Comparison of ENCODE assay signal across 22 cellular contexts in genomic region chr6:163438298-163438939, GRCh38. TPM values are rescaled to one million over a fixed set of nuclear protein-coding genes. Genes with fewer than 3 reads are reported as not detected.
DNase-seq lines count a peak whose midpoint lies in the region; ATAC-seq, FAIRE-seq and TF ChIP-seq lines count a peak whose summit lies in the region.
"Had no signal": no experiment of that assay in that cellular context is flagged by ENCODE, and none has a peak within 500 bp of the region (broad histone marks: within the 10 kb centered on the region; RNA-seq: fewer than 3 reads in every experiment).

No MANE protein-coding gene starts in this region.

- peak; percentile 13 for FAIRE-seq in TTC549 (lab: Jason Lieb, UNC)
- FAIRE-seq: endothelial cell of umbilical vein, small intestine had no signal

- H3K4me3 ChIP-seq in epithelial cell of esophagus (ENCODE audit: low read length): no peak overlapping the region
- H3K4me3 ChIP-seq: BLaER1 treated with 17β-estradiol and CSF1 and Interleukin-3, amounts not matched to agents 10 nM and 100 nM; SJSA1; uterus had no signal

- H3K9me3 Mint-ChIP-seq in stimulated activated effector memory CD8-positive, alpha-beta T cell treated with anti-CD3 and anti-CD28 coated beads, Interleukin-12 subunit alpha, Interleukin-12 subunit beta, amount 100 ng/mL, for 72 hours: no peaks in the 10 kb centered on the region
- H3K9me3 Mint-ChIP-seq: activated naive CD4-positive, alpha-beta T cell treated with anti-CD3 and anti-CD28 coated beads, Interleukin-2, amount 10 ng/mL, durations not matched to agents 7 days and 5 days; activated T-cell treated with anti-CD3 and anti-CD28 coated beads, Interleukin-2, amount 50 U/mL, for 4 hours; T-helper 1 cell treated with Interleukin-12 subunit alpha and Interleukin-12 subunit beta and Interleukin-4 antibody, amounts not matched to agents 30 μg/mL and 1 μg/mL, for 36 hours had no signal

- ATAC-seq in left ventricle myocardium superior (peak; percentile 41), Right ventricle myocardium inferior (no peak)
- peak; percentile 51 for ATAC-seq in stimulated activated effector memory CD8-positive, alpha-beta T cell treated with anti-CD3 and anti-CD28 coated beads, Interleukin-12 subunit alpha, Interleukin-12 subunit beta, amount 100 ng/mL, for 72 hours
- ATAC-seq: HCT116 had no signal

- H3K4me1 Mint-ChIP-seq in stimulated activated effector memory CD8-positive, alpha-beta T cell treated with anti-CD3 and anti-CD28 coated beads, Interleukin-12 subunit alpha, Interleukin-12 subunit beta, amount 100 ng/mL, for 72 hours: peaks cover 45% of the 10 kb centered on the region

- TF ChIP-seq CTCF in epithelial cell of esophagus (IDR thresholded peaks at IDR 0.05; ENCODE audit: insufficient read depth, low read depth, low read length, missing control alignments): no peak

- intact Hi-C loops in left ventricle myocardium superior (cut with micrococcal nuclease) (loop anchor here (10.0 kb wide), 1 partner anchor 126 kb away; no protein-coding TSS in a partner anchor), Right ventricle myocardium inferior (cut with DNase I) (no loop called here)

- DNase-seq in left ventricle myocardium superior (no peak), Right ventricle myocardium inferior (ENCODE audit: missing footprints) (no peak), epithelial cell of esophagus (ENCODE audit: low read depth) (peak; percentile 56), middle frontal gyrus (ENCODE audit: extremely low spot score, low spot score) (no peak), OCI-M2 (lab: John Stamatoyannopoulos, UW; ENCODE audit: unreplicated experiment) (no peak), NCI-H128 (lab: John Stamatoyannopoulos, UW; ENCODE audit: unreplicated experiment) (no peak)
- DNase-seq in stimulated activated effector memory CD8-positive, alpha-beta T cell treated with anti-CD3 and anti-CD28 coated beads, Interleukin-12 subunit alpha, Interleukin-12 subunit beta, amount 100 ng/mL, for 72 hours (ENCODE audit: low spot score in 2 of 2): no peak
- DNase-seq: activated naive CD4-positive, alpha-beta T cell treated with anti-CD3 and anti-CD28 coated beads, Interleukin-2, amount 10 ng/mL, durations not matched to agents 7 days and 5 days; mesendoderm; naive B cell; NCI-H1417 treated with DMSO at 0.1 percent for 48 hours; NK-92 treated with Interleukin-12 subunit alpha and Interleukin-12 subunit beta, amount 100 ng/mL, for 24 hours; occipital lobe had no signal

- H3K36me3 Mint-ChIP-seq in stimulated activated effector memory CD8-positive, alpha-beta T cell treated with anti-CD3 and anti-CD28 coated beads, Interleukin-12 subunit alpha, Interleukin-12 subunit beta, amount 100 ng/mL, for 72 hours: no peaks in the 10 kb centered on the region
- H3K36me3 Mint-ChIP-seq: activated naive CD4-positive, alpha-beta T cell treated with anti-CD3 and anti-CD28 coated beads, Interleukin-2, amount 10 ng/mL, durations not matched to agents 7 days and 5 days had no signal

- H3K4me3 Mint-ChIP-seq in stimulated activated effector memory CD8-positive, alpha-beta T cell treated with anti-CD3 and anti-CD28 coated beads, Interleukin-12 subunit alpha, Interleukin-12 subunit beta, amount 100 ng/mL, for 72 hours: no peak overlapping the region
- H3K4me3 Mint-ChIP-seq: activated naive CD4-positive, alpha-beta T cell treated with anti-CD3 and anti-CD28 coated beads, Interleukin-2, amount 10 ng/mL, durations not matched to agents 7 days and 5 days; activated T-cell treated with anti-CD3 and anti-CD28 coated beads, Interleukin-2, amount 50 U/mL, for 4 hours; T-helper 1 cell treated with Interleukin-12 subunit alpha and Interleukin-12 subunit beta and Interleukin-4 antibody, amounts not matched to agents 30 μg/mL and 1 μg/mL, for 36 hours had no signal

- no peak overlapping the region for H3K27ac Mint-ChIP-seq in stimulated activated effector memory CD8-positive, alpha-beta T cell treated with anti-CD3 and anti-CD28 coated beads, Interleukin-12 subunit alpha, Interleukin-12 subunit beta, amount 100 ng/mL, for 72 hours
- H3K27ac Mint-ChIP-seq: activated naive CD4-positive, alpha-beta T cell treated with anti-CD3 and anti-CD28 coated beads, Interleukin-2, amount 10 ng/mL, durations not matched to agents 7 days and 5 days; naive B cell; T-helper 1 cell treated with Interleukin-12 subunit alpha and Interleukin-12 subunit beta and Interleukin-4 antibody, amounts not matched to agents 30 μg/mL and 1 μg/mL, for 36 hours had no signal

RNA-seq across cellular contexts. Expression of gene QKI, which starts 23.9 kb away (rescaled TPM):
- total RNA-seq in left ventricle myocardium superior: 502 TPM
- 459 TPM for total RNA-seq in Right ventricle myocardium inferior
